ENCODE assay signal across 23 cellular contexts in genomic region chr16:73382921-73383594, GRCh38.
A peak's percentile ranks its signal among the peaks of the same experiment; 100 is the strongest.
DNase-seq lines count a peak whose midpoint lies in the region; ATAC-seq and TF ChIP-seq lines count a peak whose summit lies in the region.
"Had no signal": no experiment of that assay in that cellular context is flagged by ENCODE, and none has a peak within 500 bp of the region (broad histone marks: within the 10 kb centered on the region; RNA-seq: fewer than 3 reads in every experiment).

No MANE protein-coding gene starts in this region.

- H3K4me1 ChIP-seq in ectodermal cell (ENCODE audit: control insufficient read depth, insufficient read depth, low read length) (peaks cover 8% of the 10 kb centered on the region), heart right ventricle (no peaks in the 10 kb centered on the region)
- H3K4me1 ChIP-seq: HAP-1 had no signal

- H3K27me3 Mint-ChIP-seq in neural crest cell (ENCODE audit: low read depth) = no peaks in the 10 kb centered on the region
- H3K27me3 Mint-ChIP-seq in naive thymus-derived CD8-positive, alpha-beta T cell = peaks cover 0 to 5% (median 2%) of the 10 kb centered on the region in 5 donors
- H3K27me3 Mint-ChIP-seq: CD4-positive, alpha-beta T cell had no signal

- no peak overlapping the region for H3K4me3 ChIP-seq in H7 (ENCODE audit: insufficient read depth, low read depth, low read length)
- H3K4me3 ChIP-seq in ectodermal cell (ENCODE audit: insufficient read depth, low read depth, low read length) = no peak overlapping the region
- no peak overlapping the region for H3K4me3 ChIP-seq in heart right ventricle
- H3K4me3 ChIP-seq in brain microvascular endothelial cell (ENCODE audit: low read depth, low read length) = no peak overlapping the region
- H3K4me3 ChIP-seq: BLaER1, HAP-1, SK-N-MC had no signal

- no peaks in the 10 kb centered on the region for H3K27me3 ChIP-seq in H7 (ENCODE audit: control insufficient read depth, insufficient read depth, low read length)
- H3K27me3 ChIP-seq in ectodermal cell (ENCODE audit: control insufficient read depth, insufficient read depth, low read length, poor library complexity, severe bottlenecking) = no peaks in the 10 kb centered on the region
- H3K27me3 ChIP-seq in heart right ventricle = peaks cover 0 to 5% (median 0%) of the 10 kb centered on the region in 7 donors
- H3K27me3 ChIP-seq in brain microvascular endothelial cell (replicated peaks) = no peaks in the 10 kb centered on the region
- H3K27me3 ChIP-seq: BLaER1 had no signal

- no peaks in the 10 kb centered on the region for H3K9me3 ChIP-seq in ectodermal cell (ENCODE audit: control insufficient read depth, low read length)
- H3K9me3 ChIP-seq in heart right ventricle = no peaks in the 10 kb centered on the region
- H3K9me3 ChIP-seq: BLaER1, HAP-1 had no signal

- peak overlapping the region; percentile 39 for H3K27ac ChIP-seq in ectodermal cell (ENCODE audit: insufficient read depth, low read depth, low read length, poor library complexity, severe bottlenecking)
- H3K27ac ChIP-seq in heart right ventricle = no peak overlapping the region
- no peak overlapping the region for H3K27ac ChIP-seq in brain microvascular endothelial cell
- H3K27ac ChIP-seq: BLaER1, KMS-11, RWPE1, SK-N-MC had no signal

- H3K36me3 ChIP-seq in H7 (replicated peaks; ENCODE audit: control insufficient read depth, insufficient read depth, low read length) (no peaks in the 10 kb centered on the region), ectodermal cell (ENCODE audit: control insufficient read depth, insufficient read depth, low read length) (no peaks in the 10 kb centered on the region), heart right ventricle (no peaks in the 10 kb centered on the region), brain microvascular endothelial cell (replicated peaks) (no peaks in the 10 kb centered on the region)
- H3K36me3 ChIP-seq: BLaER1, HAP-1 had no signal

- in situ Hi-C loops in G401 (cut with HindIII; ENCODE audit: low sequenced_read_pairs) = no loop called here
- in situ Hi-C loops in brain microvascular endothelial cell (cut with HindIII; ENCODE audit: low pct_ligation_motif_present, low sequenced_read_pairs) = no loop called here

- peaks cover 32% of the 10 kb centered on the region for H3K4me1 Mint-ChIP-seq in neural crest cell
- no peaks in the 10 kb centered on the region for H3K4me1 Mint-ChIP-seq in naive thymus-derived CD8-positive, alpha-beta T cell

- POLR2A ChIA-PET in naive thymus-derived CD8-positive, alpha-beta T cell (lab: Charles Lee) = no interaction called here

- no peak for TF ChIP-seq CTCF in neural crest cell (conservative IDR thresholded peaks at IDR 0.05)
- no peak for TF ChIP-seq CTCF in heart right ventricle (IDR thresholded peaks at IDR 0.05)
- TF ChIP-seq CTCF in brain microvascular endothelial cell (IDR thresholded peaks at IDR 0.05; ENCODE audit: low read depth, low read length, missing control alignments) = no peak

- ATAC-seq in naive thymus-derived CD8-positive, alpha-beta T cell = no peak
- no peak for ATAC-seq in heart right ventricle

- H3K36me3 Mint-ChIP-seq in neural crest cell (ENCODE audit: low read depth) = no peaks in the 10 kb centered on the region
- no peaks in the 10 kb centered on the region for H3K36me3 Mint-ChIP-seq in naive thymus-derived CD8-positive, alpha-beta T cell

- H3K4me3 Mint-ChIP-seq in neural crest cell = peak overlapping the region; percentile 62
- no peak overlapping the region for H3K4me3 Mint-ChIP-seq in naive thymus-derived CD8-positive, alpha-beta T cell
- H3K4me3 Mint-ChIP-seq: CD4-positive, alpha-beta T cell had no signal

- H3K27ac Mint-ChIP-seq in neural crest cell (ENCODE audit: unreplicated experiment) = peak overlapping the region; percentile 97
- H3K27ac Mint-ChIP-seq in naive thymus-derived CD8-positive, alpha-beta T cell = no peak overlapping the region
- H3K27ac Mint-ChIP-seq: CD4-positive, alpha-beta T cell had no signal

- peaks cover 3% of the 10 kb centered on the region for H3K9me3 Mint-ChIP-seq in neural crest cell
- H3K9me3 Mint-ChIP-seq in naive thymus-derived CD8-positive, alpha-beta T cell = peaks cover 0 to 2% (median 0%) of the 10 kb centered on the region in 9 donors
- H3K9me3 Mint-ChIP-seq: CD4-positive, alpha-beta T cell had no signal

- intact Hi-C loops in heart right ventricle (cut with DNase I) = no loop called here

- 70 to 74% methylated on average over 16 of the region's 16 CpGs for WGBS in ectodermal cell, 2 experiments
- 77 to 83% methylated on average over 16 of the region's 16 CpGs for WGBS in heart right ventricle, 2 donors

- DNase-seq in H7 (peak; percentile 22), neural crest cell (ENCODE audit: low read depth, low spot score) (peak; percentile 18), G401 (ENCODE audit: low spot score) (no peak), heart right ventricle (no peak), brain microvascular endothelial cell (no peak)
- no peak for DNase-seq in naive thymus-derived CD8-positive, alpha-beta T cell
- DNase-seq: CD4-positive, alpha-beta T cell; COR-L47; DMS79 treated with DMSO at 0.1 percent for 48 hours; IMR-90; NCI-H1105; NCI-H146; NCI-H2029; NCI-H226; NCI-H510A treated with DMSO at 0.1 percent for 48 hours; NCI-H748 treated with DMSO at 0.1 percent for 48 hours; SHP77 treated with DMSO at 0.1 percent for 48 hours had no signal

Comparison
In these comparisons a context has a peak if more than half of its experiments do, and no peak if none do; other contexts are left out.
1. DNase-seq: peak in H7 (single experiment) and neural crest cell (single experiment); none in G401 (single experiment), naive thymus-derived CD8-positive, alpha-beta T cell (0 of 10), heart right ventricle (0 of 2) and brain microvascular endothelial cell (single experiment).